In the genomic region with DNA sequence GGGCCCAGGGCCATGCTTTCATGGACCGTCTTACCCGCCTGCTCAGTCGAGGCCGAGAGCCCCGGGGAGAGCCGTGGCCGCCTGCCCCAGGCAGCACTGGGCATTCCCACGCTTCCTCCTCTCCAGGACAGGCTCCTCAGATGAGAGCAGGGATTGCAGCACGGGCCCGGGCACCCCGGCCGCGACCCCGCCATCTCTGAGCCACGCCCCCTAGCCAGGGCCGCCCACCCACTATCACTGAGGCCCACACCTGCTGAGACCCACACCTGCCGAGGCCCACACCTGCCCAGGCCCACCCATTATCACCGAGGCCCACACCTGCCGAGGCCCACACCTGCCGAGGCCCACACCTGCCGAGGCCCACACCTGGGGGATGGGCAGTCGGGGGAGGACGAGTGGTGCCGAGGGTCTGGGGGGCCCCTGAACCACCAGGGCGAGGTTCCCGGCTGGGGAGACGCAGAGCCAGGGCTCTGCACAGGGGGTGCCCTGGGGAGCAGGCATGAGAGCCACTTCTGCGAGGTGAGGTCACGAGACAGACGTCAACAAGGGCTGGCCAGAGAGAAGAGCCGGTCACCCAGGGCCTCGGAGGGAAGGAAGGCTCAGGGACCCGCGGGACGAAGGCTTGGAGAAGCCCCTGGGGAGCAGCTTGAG, we compare ENCODE assay signal across 16 cellular contexts.
DNase-seq lines count a peak whose midpoint lies in the region; ATAC-seq and TF ChIP-seq lines count a peak whose summit lies in the region.
"Had no signal": no experiment of that assay in that cellular context is flagged by ENCODE, and none has a peak within 500 bp of the region (broad histone marks: within the 10 kb centered on the region; RNA-seq: fewer than 3 reads in every experiment).

No MANE protein-coding gene starts in this region.

- H3K27me3 ChIP-seq in neuronal stem cell (ENCODE audit: control insufficient read depth in 3 of 3, insufficient read depth in 3 of 3, low read depth in 1 of 3, low read length in 3 of 3) (no peaks in the 10 kb centered on the region), upper lobe of right lung (no peaks in the 10 kb centered on the region)
- H3K27me3 ChIP-seq: BLaER1 had no signal

- H3K36me3 ChIP-seq in neuronal stem cell (replicated peaks in 1 of 2; ENCODE audit: control insufficient read depth in 2 of 2, insufficient read depth in 2 of 2, low read length in 2 of 2): peaks cover 0 to 2% of the 10 kb centered on the region in 2 donors
- H3K36me3 ChIP-seq in upper lobe of right lung: no peaks in the 10 kb centered on the region
- H3K36me3 ChIP-seq: BLaER1, HAP-1 had no signal

- H3K36me3 Mint-ChIP-seq in activated naive CD8-positive, alpha-beta T cell treated with anti-CD3 and anti-CD28 coated beads, Interleukin-2, amount 10 ng/mL, durations not matched to agents 7 days and 5 days: no peaks in the 10 kb centered on the region
- H3K36me3 Mint-ChIP-seq in activated naive CD8-positive, alpha-beta T cell treated with anti-CD3 and anti-CD28 coated beads for 36 hours: no peaks in the 10 kb centered on the region
- H3K36me3 Mint-ChIP-seq in chondrocyte (ENCODE audit: low read depth): no peaks in the 10 kb centered on the region
- H3K36me3 Mint-ChIP-seq: CD4-positive, CD25-positive, alpha-beta regulatory T cell had no signal

- no peak overlapping the region for H2BK120ac ChIP-seq in neuronal stem cell (ENCODE audit: low read depth, low read length)

- POLR2A ChIA-PET in activated naive CD8-positive, alpha-beta T cell treated with anti-CD3 and anti-CD28 coated beads, Interleukin-2, amount 10 ng/mL, durations not matched to agents 7 days and 5 days (lab: Charles Lee): no interaction called here

- H3K4me3 Mint-ChIP-seq in activated naive CD8-positive, alpha-beta T cell treated with anti-CD3 and anti-CD28 coated beads, Interleukin-2, amount 10 ng/mL, durations not matched to agents 7 days and 5 days: no peak overlapping the region
- H3K4me3 Mint-ChIP-seq in activated naive CD8-positive, alpha-beta T cell treated with anti-CD3 and anti-CD28 coated beads for 36 hours: no peak overlapping the region
- H3K4me3 Mint-ChIP-seq in chondrocyte (ENCODE audit: unreplicated experiment): no peak overlapping the region
- H3K4me3 Mint-ChIP-seq: GM23338 had no signal

- ATAC-seq in activated naive CD8-positive, alpha-beta T cell treated with anti-CD3 and anti-CD28 coated beads, Interleukin-2, amount 10 ng/mL, durations not matched to agents 7 days and 5 days (ENCODE audit: low read depth): no peak
- no peak for ATAC-seq in upper lobe of right lung
- ATAC-seq: GM12878, GM23338 had no signal

- H3K14ac ChIP-seq in neuronal stem cell (ENCODE audit: low read length): no peak overlapping the region

- H3K4me2 ChIP-seq in neuronal stem cell (ENCODE audit: insufficient read depth, low read length, poor library complexity, severe bottlenecking): no peak overlapping the region
- H3K4me2 ChIP-seq: BLaER1, GM23338 had no signal

- H3K4me1 ChIP-seq in neuronal stem cell (ENCODE audit: control insufficient read depth in 2 of 2, insufficient read depth in 1 of 2, low read depth in 1 of 2, low read length in 2 of 2) (peaks cover 0 to 3% of the 10 kb centered on the region in 2 donors), upper lobe of right lung (peaks cover 4% of the 10 kb centered on the region)
- H3K4me1 ChIP-seq: HAP-1 had no signal

- H3K9me3 Mint-ChIP-seq in activated naive CD8-positive, alpha-beta T cell treated with anti-CD3 and anti-CD28 coated beads, Interleukin-2, amount 10 ng/mL, durations not matched to agents 7 days and 5 days: no peaks in the 10 kb centered on the region
- no peaks in the 10 kb centered on the region for H3K9me3 Mint-ChIP-seq in activated naive CD8-positive, alpha-beta T cell treated with anti-CD3 and anti-CD28 coated beads for 36 hours
- H3K9me3 Mint-ChIP-seq in chondrocyte (ENCODE audit: low read depth): no peaks in the 10 kb centered on the region
- H3K9me3 Mint-ChIP-seq: CD4-positive, CD25-positive, alpha-beta regulatory T cell had no signal

- H3K27me3 Mint-ChIP-seq in activated naive CD8-positive, alpha-beta T cell treated with anti-CD3 and anti-CD28 coated beads, Interleukin-2, amount 10 ng/mL, durations not matched to agents 7 days and 5 days: no peaks in the 10 kb centered on the region
- H3K27me3 Mint-ChIP-seq in activated naive CD8-positive, alpha-beta T cell treated with anti-CD3 and anti-CD28 coated beads for 36 hours: no peaks in the 10 kb centered on the region
- H3K27me3 Mint-ChIP-seq in chondrocyte (ENCODE audit: low read depth): peaks cover 14% of the 10 kb centered on the region
- H3K27me3 Mint-ChIP-seq: CD4-positive, CD25-positive, alpha-beta regulatory T cell had no signal

- H4K8ac ChIP-seq in neuronal stem cell (ENCODE audit: low read depth, low read length): no peak overlapping the region

- no peak overlapping the region for H3K27ac Mint-ChIP-seq in activated naive CD8-positive, alpha-beta T cell treated with anti-CD3 and anti-CD28 coated beads, Interleukin-2, amount 10 ng/mL, durations not matched to agents 7 days and 5 days
- H3K27ac Mint-ChIP-seq in activated naive CD8-positive, alpha-beta T cell treated with anti-CD3 and anti-CD28 coated beads for 36 hours: no peak overlapping the region
- H3K27ac Mint-ChIP-seq in chondrocyte (ENCODE audit: unreplicated experiment): no peak overlapping the region
- H3K27ac Mint-ChIP-seq: CD4-positive, CD25-positive, alpha-beta regulatory T cell; GM23338 had no signal

- no peak for TF ChIP-seq CTCF in chondrocyte (IDR thresholded peaks at IDR 0.05)
- TF ChIP-seq CTCF in upper lobe of right lung (IDR thresholded peaks at IDR 0.05): no peak

- H2BK12ac ChIP-seq in neuronal stem cell (ENCODE audit: low read length): no peak overlapping the region

- H3K18ac ChIP-seq in neuronal stem cell (ENCODE audit: low read length): peak overlapping the region; percentile 31

- WGBS in neuronal stem cell (ENCODE audit: extremely low coverage in 2 of 2, insufficient read length in 2 of 2, insufficient replicate concordance in 1 of 2), 2 donors: no CpG with 5 or more reads among the region's 35 CpGs

- H3K9ac ChIP-seq in neuronal stem cell (ENCODE audit: low read depth, low read length, poor library complexity): no peak overlapping the region
- H3K9ac ChIP-seq: BLaER1 had no signal

- peak; percentile 29 for DNase-seq in activated naive CD8-positive, alpha-beta T cell treated with anti-CD3 and anti-CD28 coated beads, Interleukin-2, amount 10 ng/mL, durations not matched to agents 7 days and 5 days
- no peak for DNase-seq in activated naive CD8-positive, alpha-beta T cell treated with anti-CD3 and anti-CD28 coated beads for 36 hours
- DNase-seq in chondrocyte (ENCODE audit: low spot score): peak; percentile 93
- DNase-seq in neuronal stem cell (ENCODE audit: low spot score): no peak
- DNase-seq in upper lobe of right lung: peak; percentile 57
- DNase-seq in activated CD4-positive, alpha-beta T cell treated with anti-CD3 and anti-CD28 coated beads, Interleukin-2, amount 50 U/mL, for 4 hours: no peak
- no peak for DNase-seq in COR-L47 (lab: John Stamatoyannopoulos, UW)
- DNase-seq in cerebellar nuclear complex (lab: John Stamatoyannopoulos, UW): no peak
- DNase-seq: 8988T, AML-193, Calu3 had no signal

- H3K9me3 ChIP-seq in neuronal stem cell (replicated peaks in 1 of 2; ENCODE audit: control insufficient read depth in 2 of 2, insufficient read depth in 1 of 2, low read depth in 1 of 2, low read length in 2 of 2) (no peaks in the 10 kb centered on the region), upper lobe of right lung (no peaks in the 10 kb centered on the region)
- H3K9me3 ChIP-seq: BLaER1, HAP-1 had no signal

- no peak overlapping the region for H2BK5ac ChIP-seq in neuronal stem cell (ENCODE audit: low read length)

- no peak overlapping the region for H3K4ac ChIP-seq in neuronal stem cell (ENCODE audit: low read length)

- H3K79me1 ChIP-seq in neuronal stem cell (ENCODE audit: low read depth, low read length): peaks cover 1% of the 10 kb centered on the region

- no peak overlapping the region for H4K91ac ChIP-seq in neuronal stem cell (ENCODE audit: low read depth, low read length, poor library complexity)

- H2AK5ac ChIP-seq in neuronal stem cell (ENCODE audit: low read depth, low read length): peak overlapping the region; percentile 76

- peak overlapping the region; percentile 30 for H2BK15ac ChIP-seq in neuronal stem cell (ENCODE audit: low read length)

- peaks cover 15% of the 10 kb centered on the region for H3K4me1 Mint-ChIP-seq in activated naive CD8-positive, alpha-beta T cell treated with anti-CD3 and anti-CD28 coated beads, Interleukin-2, amount 10 ng/mL, durations not matched to agents 7 days and 5 days
- H3K4me1 Mint-ChIP-seq in activated naive CD8-positive, alpha-beta T cell treated with anti-CD3 and anti-CD28 coated beads for 36 hours: peaks cover 15% of the 10 kb centered on the region
- no peaks in the 10 kb centered on the region for H3K4me1 Mint-ChIP-seq in chondrocyte (ENCODE audit: low read depth)
- H3K4me1 Mint-ChIP-seq: GM23338 had no signal

- H3K4me3 ChIP-seq in neuronal stem cell (ENCODE audit: low read length in 2 of 2) (no peak overlapping the region), upper lobe of right lung (no peak overlapping the region)
- H3K4me3 ChIP-seq: BLaER1, GM12878, GM23338, HAP-1 had no signal

- intact Hi-C loops in upper lobe of right lung (cut with DNase I): no loop called here

- H3K23ac ChIP-seq in neuronal stem cell (ENCODE audit: low read depth, low read length, poor library complexity): peak overlapping the region; percentile 80

- no peak overlapping the region for H2AFZ ChIP-seq in neuronal stem cell (ENCODE audit: low read length)
- H2AFZ ChIP-seq: GM23338 had no signal

- H3K27ac ChIP-seq in neuronal stem cell (replicated peaks; ENCODE audit: low read length) (no peak overlapping the region), upper lobe of right lung (no peak overlapping the region)
- H3K27ac ChIP-seq: BLaER1 had no signal

Comparison
In these comparisons a context has a peak if more than half of its experiments do, and no peak if none do; other contexts are left out.
1. DNase-seq: peak in activated naive CD8-positive, alpha-beta T cell treated with anti-CD3 and anti-CD28 coated beads, Interleukin-2, amount 10 ng/mL, durations not matched to agents 7 days and 5 days (single experiment), chondrocyte (single experiment) and upper lobe of right lung (single experiment); none in activated naive CD8-positive, alpha-beta T cell treated with anti-CD3 and anti-CD28 coated beads for 36 hours (single experiment), neuronal stem cell (single experiment), activated CD4-positive, alpha-beta T cell treated with anti-CD3 and anti-CD28 coated beads, Interleukin-2, amount 50 U/mL, for 4 hours (0 of 2), COR-L47 (single experiment) and cerebellar nuclear complex (0 of 2).